ENCODE assay signal across 2 cellular contexts in genomic region chr9:94534901-94535300, GRCh38.
TF ChIP-seq lines count a peak whose summit lies in the region.

No MANE protein-coding gene starts in this region.

TF ChIP-seq in SK-N-SH treated with all-trans-retinoic acid at 6 μM for 48 hours, 23 proteins besides CTCF, POLR2A, EP300 and RAD21 (continued from another document):
- TF ChIP-seq CSDC2 (CRISPR knock-in tag; IDR thresholded peaks at IDR 0.05) (no peak), ZNF70 (CRISPR knock-in tag; IDR thresholded peaks at IDR 0.05) (no peak), GLIS3 (CRISPR knock-in tag; IDR thresholded peaks at IDR 0.05) (no peak), TOX (CRISPR knock-in tag; IDR thresholded peaks at IDR 0.05; ENCODE audit: borderline replicate concordance) (no peak)
- TF ChIP-seq, protein P1, sequence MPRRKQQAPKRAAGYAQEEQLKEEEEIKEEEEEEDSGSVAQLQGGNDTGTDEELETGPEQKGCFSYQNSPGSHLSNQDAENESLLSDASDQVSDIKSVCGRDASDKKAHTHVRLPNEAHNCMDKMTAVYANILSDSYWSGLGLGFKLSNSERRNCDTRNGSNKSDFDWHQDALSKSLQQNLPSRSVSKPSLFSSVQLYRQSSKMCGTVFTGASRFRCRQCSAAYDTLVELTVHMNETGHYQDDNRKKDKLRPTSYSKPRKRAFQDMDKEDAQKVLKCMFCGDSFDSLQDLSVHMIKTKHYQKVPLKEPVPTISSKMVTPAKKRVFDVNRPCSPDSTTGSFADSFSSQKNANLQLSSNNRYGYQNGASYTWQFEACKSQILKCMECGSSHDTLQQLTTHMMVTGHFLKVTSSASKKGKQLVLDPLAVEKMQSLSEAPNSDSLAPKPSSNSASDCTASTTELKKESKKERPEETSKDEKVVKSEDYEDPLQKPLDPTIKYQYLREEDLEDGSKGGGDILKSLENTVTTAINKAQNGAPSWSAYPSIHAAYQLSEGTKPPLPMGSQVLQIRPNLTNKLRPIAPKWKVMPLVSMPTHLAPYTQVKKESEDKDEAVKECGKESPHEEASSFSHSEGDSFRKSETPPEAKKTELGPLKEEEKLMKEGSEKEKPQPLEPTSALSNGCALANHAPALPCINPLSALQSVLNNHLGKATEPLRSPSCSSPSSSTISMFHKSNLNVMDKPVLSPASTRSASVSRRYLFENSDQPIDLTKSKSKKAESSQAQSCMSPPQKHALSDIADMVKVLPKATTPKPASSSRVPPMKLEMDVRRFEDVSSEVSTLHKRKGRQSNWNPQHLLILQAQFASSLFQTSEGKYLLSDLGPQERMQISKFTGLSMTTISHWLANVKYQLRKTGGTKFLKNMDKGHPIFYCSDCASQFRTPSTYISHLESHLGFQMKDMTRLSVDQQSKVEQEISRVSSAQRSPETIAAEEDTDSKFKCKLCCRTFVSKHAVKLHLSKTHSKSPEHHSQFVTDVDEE (CRISPR knock-in tag; IDR thresholded peaks at IDR 0.05), result no peak
- TF ChIP-seq, protein P2, sequence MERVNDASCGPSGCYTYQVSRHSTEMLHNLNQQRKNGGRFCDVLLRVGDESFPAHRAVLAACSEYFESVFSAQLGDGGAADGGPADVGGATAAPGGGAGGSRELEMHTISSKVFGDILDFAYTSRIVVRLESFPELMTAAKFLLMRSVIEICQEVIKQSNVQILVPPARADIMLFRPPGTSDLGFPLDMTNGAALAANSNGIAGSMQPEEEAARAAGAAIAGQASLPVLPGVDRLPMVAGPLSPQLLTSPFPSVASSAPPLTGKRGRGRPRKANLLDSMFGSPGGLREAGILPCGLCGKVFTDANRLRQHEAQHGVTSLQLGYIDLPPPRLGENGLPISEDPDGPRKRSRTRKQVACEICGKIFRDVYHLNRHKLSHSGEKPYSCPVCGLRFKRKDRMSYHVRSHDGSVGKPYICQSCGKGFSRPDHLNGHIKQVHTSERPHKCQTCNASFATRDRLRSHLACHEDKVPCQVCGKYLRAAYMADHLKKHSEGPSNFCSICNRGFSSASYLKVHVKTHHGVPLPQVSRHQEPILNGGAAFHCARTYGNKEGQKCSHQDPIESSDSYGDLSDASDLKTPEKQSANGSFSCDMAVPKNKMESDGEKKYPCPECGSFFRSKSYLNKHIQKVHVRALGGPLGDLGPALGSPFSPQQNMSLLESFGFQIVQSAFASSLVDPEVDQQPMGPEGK (CRISPR knock-in tag; IDR thresholded peaks at IDR 0.05; ENCODE audit: borderline replicate concordance), result no peak

TF ChIP-seq in SK-N-SH, 30 proteins besides CTCF, POLR2A, EP300 and RAD21 (continued from another document):
- TF ChIP-seq, protein P3, sequence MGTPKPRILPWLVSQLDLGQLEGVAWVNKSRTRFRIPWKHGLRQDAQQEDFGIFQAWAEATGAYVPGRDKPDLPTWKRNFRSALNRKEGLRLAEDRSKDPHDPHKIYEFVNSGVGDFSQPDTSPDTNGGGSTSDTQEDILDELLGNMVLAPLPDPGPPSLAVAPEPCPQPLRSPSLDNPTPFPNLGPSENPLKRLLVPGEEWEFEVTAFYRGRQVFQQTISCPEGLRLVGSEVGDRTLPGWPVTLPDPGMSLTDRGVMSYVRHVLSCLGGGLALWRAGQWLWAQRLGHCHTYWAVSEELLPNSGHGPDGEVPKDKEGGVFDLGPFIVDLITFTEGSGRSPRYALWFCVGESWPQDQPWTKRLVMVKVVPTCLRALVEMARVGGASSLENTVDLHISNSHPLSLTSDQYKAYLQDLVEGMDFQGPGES (IDR thresholded peaks at IDR 0.05; ENCODE audit: low read depth, low read length), result no peak
- TF ChIP-seq SMC3 (IDR thresholded peaks at IDR 0.05; ENCODE audit: low read depth, low read length), result no peak
- TF ChIP-seq MXI1 (IDR thresholded peaks at IDR 0.05; ENCODE audit: low read depth, low read length), result no peak
- TF ChIP-seq NRF1 (IDR thresholded peaks at IDR 0.05; ENCODE audit: low read depth, low read length), result no peak
- TF ChIP-seq USF1 (IDR thresholded peaks at IDR 0.05; ENCODE audit: borderline replicate concordance, low read depth), result no peak
- no peak for TF ChIP-seq FOXM1 (IDR thresholded peaks at IDR 0.05; ENCODE audit: low read depth)
- no peak for TF ChIP-seq JUND (IDR thresholded peaks at IDR 0.05)
- TF ChIP-seq ELF1 (IDR thresholded peaks at IDR 0.05), result no peak
- TF ChIP-seq FOXJ3 (CRISPR knock-in tag; IDR thresholded peaks at IDR 0.05), result no peak
- no peak for TF ChIP-seq RCOR1 (IDR thresholded peaks at IDR 0.05; ENCODE audit: low read length)
- TF ChIP-seq RFX5 (IDR thresholded peaks at IDR 0.05; ENCODE audit: low read length), result no peak
- TF ChIP-seq MEF2A (IDR thresholded peaks at IDR 0.05; ENCODE audit: borderline replicate concordance, low read depth), result no peak
- no peak for TF ChIP-seq CHD2 (IDR thresholded peaks at IDR 0.05; ENCODE audit: low read length, partially characterized antibody)
- TF ChIP-seq POLR2AphosphoS5 (IDR thresholded peaks at IDR 0.05; ENCODE audit: low read depth, low read length), result no peak
- TF ChIP-seq YY1 (IDR thresholded peaks at IDR 0.05; ENCODE audit: low read depth), result no peak
TF ChIP-seq in SK-N-SH: peak in this region for 0.
